In genomic region chr20:38119446-38119845, GRCh38 we compare ENCODE assay signal across 8 cellular contexts.
"Had no signal": no experiment of that assay in that cellular context is flagged by ENCODE, and none has a peak within 500 bp of the region (broad histone marks: within the 10 kb centered on the region; RNA-seq: fewer than 3 reads in every experiment).

No MANE protein-coding gene starts in this region.

- DNase-seq: activated CD4-positive, alpha-beta T cell treated with anti-CD3 and anti-CD28 coated beads, Interleukin-2, amount 10 ng/mL, durations not matched to agents 24 days and 14 days; gastrocnemius medialis; left ventricle myocardium inferior; posterior cingulate gyrus had no signal

- H3K27ac ChIP-seq: breast epithelium, dorsolateral prefrontal cortex, gastrocnemius medialis, left ventricle myocardium inferior had no signal

- H3K4me1 ChIP-seq: breast epithelium had no signal

- H3K36me3 ChIP-seq: breast epithelium, gastrocnemius medialis, heart right ventricle, left ventricle myocardium inferior had no signal

- H3K27me3 ChIP-seq: breast epithelium, dorsolateral prefrontal cortex, gastrocnemius medialis, heart right ventricle had no signal

- H3K4me3 ChIP-seq: breast epithelium, dorsolateral prefrontal cortex, gastrocnemius medialis, heart right ventricle, left ventricle myocardium inferior had no signal

- ATAC-seq: gastrocnemius medialis; heart right ventricle; stimulated activated memory B cell treated with anti-CD40 and anti-IgM and Interleukin-4, amounts not matched to agents 10 μg/mL and 1 μg/mL and 100 μg/mL, for 72 hours had no signal

- H3K9me3 ChIP-seq: breast epithelium, gastrocnemius medialis, heart right ventricle, left ventricle myocardium inferior had no signal
